Comparison of ENCODE assay signal across 26 cellular contexts in the genomic region with DNA sequence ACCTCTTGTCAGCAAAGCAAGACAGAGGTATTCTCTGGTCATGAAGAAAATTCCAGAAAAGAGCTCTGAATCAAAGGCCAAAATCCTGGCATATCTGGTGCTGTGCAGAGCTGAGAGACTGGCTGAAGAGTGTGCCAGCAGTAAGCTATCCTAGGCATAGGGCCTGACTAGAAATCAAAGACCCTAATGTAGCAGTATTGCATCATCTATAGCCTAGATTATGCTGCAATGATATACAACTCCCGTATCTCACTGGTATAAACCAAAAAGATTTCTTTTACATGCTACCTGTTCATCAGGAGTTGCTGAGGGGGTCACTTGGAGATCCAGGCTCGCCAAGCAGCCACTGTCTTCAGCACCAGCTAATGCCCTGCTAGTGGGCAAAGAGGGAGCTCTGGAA.
"Had no signal": no experiment of that assay in that cellular context is flagged by ENCODE, and none has a peak within 500 bp of the region (broad histone marks: within the 10 kb centered on the region; RNA-seq: fewer than 3 reads in every experiment).

No MANE protein-coding gene starts in this region.

- H3K27me3 Mint-ChIP-seq: activated CD4-positive, alpha-beta T cell treated with anti-CD3 and anti-CD28 coated beads, Interleukin-2, amount 10 ng/mL, durations not matched to agents 24 days and 14 days; activated CD8-positive, alpha-beta memory T cell treated with anti-CD3 and anti-CD28 coated beads, Interleukin-2, amount 10 ng/mL, durations not matched to agents 7 days and 5 days; activated naive CD4-positive, alpha-beta T cell treated with anti-CD3 and anti-CD28 coated beads, Interleukin-2, amount 50 U/mL, for 24 hours; brain had no signal

- DNase-seq: activated CD4-positive, alpha-beta T cell treated with anti-CD3 and anti-CD28 coated beads, Interleukin-2, amount 10 ng/mL, durations not matched to agents 24 days and 14 days; activated CD4-positive, alpha-beta T cell treated with anti-CD3 and anti-CD28 coated beads, Interleukin-2, amount 50 U/mL, for 48 hours; activated CD8-positive, alpha-beta memory T cell treated with anti-CD3 and anti-CD28 coated beads for 24 hours; activated CD8-positive, alpha-beta memory T cell treated with anti-CD3 and anti-CD28 coated beads, Interleukin-2, amount 10 ng/mL, durations not matched to agents 7 days and 5 days; activated CD8-positive, alpha-beta memory T cell treated with anti-CD3 and anti-CD28 coated beads, Interleukin-2, amount 50 U/mL, for 48 hours; activated gamma-delta T cell; activated naive CD4-positive, alpha-beta T cell treated with Interleukin-2 at 50 U/mL for 16 hours; anterior cingulate cortex; caudate nucleus; Karpas-422; KBM-7; NCI-H1105 treated with DMSO at 0.1 percent for 48 hours; NCI-H1436 treated with DMSO at 0.1 percent for 48 hours; NCI-H1694 treated with DMSO at 0.1 percent for 48 hours; NCI-H2029; NCI-H345; NCI-H524 treated with DMSO at 0.1 percent for 48 hours; SHP77; SJCRH30 had no signal

- H3K27ac ChIP-seq: SJCRH30, SK-N-MC had no signal

- ATAC-seq: activated CD8-positive, alpha-beta memory T cell treated with anti-CD3 and anti-CD28 coated beads, Interleukin-2, amount 10 ng/mL, durations not matched to agents 7 days and 5 days; Panc1 had no signal

- H3K4me3 Mint-ChIP-seq: activated CD4-positive, alpha-beta T cell treated with anti-CD3 and anti-CD28 coated beads, Interleukin-2, amount 10 ng/mL, durations not matched to agents 24 days and 14 days; activated CD8-positive, alpha-beta memory T cell treated with anti-CD3 and anti-CD28 coated beads, Interleukin-2, amount 10 ng/mL, durations not matched to agents 7 days and 5 days; activated naive CD4-positive, alpha-beta T cell treated with anti-CD3 and anti-CD28 coated beads, Interleukin-2, amount 50 U/mL, for 24 hours; brain; T-helper 1 cell treated with Interleukin-12 subunit alpha and Interleukin-12 subunit beta and Interleukin-4 antibody, amounts not matched to agents 30 μg/mL and 1 μg/mL, for 36 hours; T-helper 2 cell treated with Interferon-gamma antibody and Interleukin-4, amounts not matched to agents 5 μg/mL and 100 μg/mL, for 36 hours had no signal

- H3K9me3 ChIP-seq: SJCRH30 had no signal

- H3K4me3 ChIP-seq: SJCRH30, SK-N-MC had no signal

- H3K4me1 Mint-ChIP-seq: activated CD4-positive, alpha-beta T cell treated with anti-CD3 and anti-CD28 coated beads, Interleukin-2, amount 10 ng/mL, durations not matched to agents 24 days and 14 days; activated CD8-positive, alpha-beta memory T cell treated with anti-CD3 and anti-CD28 coated beads, Interleukin-2, amount 10 ng/mL, durations not matched to agents 7 days and 5 days; brain had no signal

- H3K4me1 ChIP-seq: SJCRH30 had no signal

- H3K27ac Mint-ChIP-seq: activated CD4-positive, alpha-beta T cell treated with anti-CD3 and anti-CD28 coated beads, Interleukin-2, amount 10 ng/mL, durations not matched to agents 24 days and 14 days; activated CD8-positive, alpha-beta memory T cell treated with anti-CD3 and anti-CD28 coated beads, Interleukin-2, amount 10 ng/mL, durations not matched to agents 7 days and 5 days; activated naive CD4-positive, alpha-beta T cell treated with anti-CD3 and anti-CD28 coated beads, Interleukin-2, amount 50 U/mL, for 24 hours; activated T-helper 2 cell treated with anti-CD3 and anti-CD28 coated beads, Interferon-gamma antibody, Interleukin-2, Interleukin-4, amounts not matched to agents 10 μg/mL and 5 μg/mL and 100 μg/mL, durations not matched to agents 14 hours and 24 hours and 36 hours; T-helper 1 cell treated with Interleukin-12 subunit alpha and Interleukin-12 subunit beta and Interleukin-4 antibody, amounts not matched to agents 30 μg/mL and 1 μg/mL, for 36 hours; T-helper 2 cell treated with Interferon-gamma antibody and Interleukin-4, amounts not matched to agents 5 μg/mL and 100 μg/mL, for 36 hours had no signal

- H3K27me3 ChIP-seq: SJCRH30 had no signal
